In the genomic region with DNA sequence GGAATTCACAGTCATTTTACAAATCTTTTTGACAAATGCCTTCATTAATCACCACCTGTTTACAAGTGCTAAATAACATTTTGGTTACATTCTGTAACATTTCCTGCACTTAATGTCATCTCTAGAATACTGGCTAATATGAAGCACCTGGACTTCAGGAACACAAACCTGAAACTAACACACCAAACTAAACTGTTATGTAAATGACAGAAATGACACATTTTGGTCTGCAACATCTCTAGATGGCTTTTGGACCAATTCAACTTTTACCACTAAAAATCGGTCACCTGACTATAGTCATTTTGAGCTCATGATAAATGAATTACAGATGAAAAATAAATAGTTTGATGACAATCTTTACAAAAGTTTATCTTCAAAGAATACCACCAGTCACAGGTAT, we compare ENCODE assay signal across 15 cellular contexts.
A peak's percentile ranks its signal among the peaks of the same experiment; 100 is the strongest.
DNase-seq lines count a peak whose midpoint lies in the region; ATAC-seq and TF ChIP-seq lines count a peak whose summit lies in the region.
"Had no signal": no experiment of that assay in that cellular context is flagged by ENCODE, and none has a peak within 500 bp of the region (broad histone marks: within the 10 kb centered on the region; RNA-seq: fewer than 3 reads in every experiment).

No MANE protein-coding gene starts in this region.

- intact Hi-C loops in aorta (cut with DNase I), result no loop called here

- no peak for DNase-seq in GM10248 (ENCODE audit: extremely low spot score)
- DNase-seq in WTC11 (ENCODE audit: low spot score), result no peak
- no peak for DNase-seq in mesenteric fat pad (ENCODE audit: low spot score)
- no peak for DNase-seq in aorta
- DNase-seq: activated T-cell treated with anti-CD3 and anti-CD28 coated beads, Interleukin-2, amount 50 U/mL, for 24 hours; DMS153; NCI-H187; NCI-H524 treated with DMSO at 0.1 percent for 48 hours; stimulated activated naive CD4-positive, alpha-beta T cell had no signal

- no peak overlapping the region for H3K4me3 Mint-ChIP-seq in WTC11
- H3K4me3 Mint-ChIP-seq: activated T-cell treated with anti-CD3 and anti-CD28 coated beads, Interleukin-2, amount 50 U/mL, for 24 hours; B cell had no signal

- H3K4me3 ChIP-seq in aorta (ENCODE audit: low read length in 2 of 2), result no peak overlapping the region
- H3K4me3 ChIP-seq: vagina had no signal

- ATAC-seq in GM18861 (IDR thresholded peaks at IDR 0.05; ENCODE audit: unreplicated experiment) (peak; percentile 38), GM21390 (IDR thresholded peaks at IDR 0.05; ENCODE audit: unreplicated experiment) (peak; percentile 81), HG02870 (IDR thresholded peaks at IDR 0.05; ENCODE audit: unreplicated experiment) (peak; percentile 84), HG03460 (IDR thresholded peaks at IDR 0.05; ENCODE audit: unreplicated experiment) (peak; percentile 75), WTC11 (no peak), aorta (ENCODE audit: low FRiP score) (no peak)

- TF ChIP-seq CTCF in GM10248 (IDR thresholded peaks at IDR 0.05; ENCODE audit: control extremely low read depth, extremely low read depth, low read depth, missing control alignments), result no peak
- no peak for TF ChIP-seq CTCF in WTC11 (IDR thresholded peaks at IDR 0.05)

- no peaks in the 10 kb centered on the region for H3K27me3 Mint-ChIP-seq in WTC11 (ENCODE audit: low read depth)
- H3K27me3 Mint-ChIP-seq: activated T-cell treated with anti-CD3 and anti-CD28 coated beads, Interleukin-2, amount 50 U/mL, for 24 hours; B cell had no signal

- peaks cover 0 to 2% of the 10 kb centered on the region in 2 donors for H3K4me1 ChIP-seq in aorta (ENCODE audit: control insufficient read depth in 1 of 2, insufficient read depth in 2 of 2, low read length in 2 of 2)
- H3K4me1 ChIP-seq: vagina had no signal

- H3K36me3 Mint-ChIP-seq in WTC11, result peaks cover 15% of the 10 kb centered on the region

- 94 to 100% methylated on average over 1 of the region's 1 CpG for WGBS in aorta, 2 donors

- peaks cover 16% of the 10 kb centered on the region for H3K4me1 Mint-ChIP-seq in WTC11

- CTCF ChIA-PET in GM10248 (lab: Yijun Ruan, JAX) (interaction anchor here (1.5 to 1.8 kb wide), 2 partner anchors 10 to 22 kb away, joined by 4 to 5 read pairs; no protein-coding TSS in a partner anchor), WTC11 (lab: Charles Lee) (no interaction called here)

- H3K9me3 Mint-ChIP-seq in WTC11, result 0 out of 2 replicates have a peak, but pooled peaks cover 4% of the 10 kb centered on the region
- H3K9me3 Mint-ChIP-seq: activated T-cell treated with anti-CD3 and anti-CD28 coated beads, Interleukin-2, amount 50 U/mL, for 24 hours had no signal

- no peaks in the 10 kb centered on the region for H3K27me3 ChIP-seq in aorta (ENCODE audit: control insufficient read depth in 1 of 2, insufficient read depth in 2 of 2, low read length in 1 of 2)
- H3K27me3 ChIP-seq: vagina had no signal

- no peak overlapping the region for H3K27ac Mint-ChIP-seq in WTC11
- H3K27ac Mint-ChIP-seq: activated T-cell treated with anti-CD3 and anti-CD28 coated beads, Interleukin-2, amount 50 U/mL, for 24 hours; B cell had no signal

- no peak overlapping the region for H3K27ac ChIP-seq in aorta (ENCODE audit: low read depth in 1 of 2, low read length in 2 of 2)
- H3K27ac ChIP-seq: vagina had no signal

- H3K36me3 ChIP-seq in aorta (ENCODE audit: control insufficient read depth in 1 of 2, insufficient read depth in 2 of 2, low read length in 1 of 2), result peaks cover 0 to 11% of the 10 kb centered on the region in 2 donors
- H3K36me3 ChIP-seq: vagina had no signal

- H3K9me3 ChIP-seq in aorta (ENCODE audit: control insufficient read depth, low read length), result peaks cover 1% of the 10 kb centered on the region
- H3K9me3 ChIP-seq: vagina had no signal

- POLR2A ChIA-PET in GM10248 (lab: Yijun Ruan, JAX), result no interaction called here
- POLR2A ChIA-PET in WTC11 (lab: Charles Lee), result no interaction called here

TF ChIP-seq in WTC11, 78 proteins besides CTCF, POLR2A, EP300 and RAD21:
- TF ChIP-seq, protein P1, sequence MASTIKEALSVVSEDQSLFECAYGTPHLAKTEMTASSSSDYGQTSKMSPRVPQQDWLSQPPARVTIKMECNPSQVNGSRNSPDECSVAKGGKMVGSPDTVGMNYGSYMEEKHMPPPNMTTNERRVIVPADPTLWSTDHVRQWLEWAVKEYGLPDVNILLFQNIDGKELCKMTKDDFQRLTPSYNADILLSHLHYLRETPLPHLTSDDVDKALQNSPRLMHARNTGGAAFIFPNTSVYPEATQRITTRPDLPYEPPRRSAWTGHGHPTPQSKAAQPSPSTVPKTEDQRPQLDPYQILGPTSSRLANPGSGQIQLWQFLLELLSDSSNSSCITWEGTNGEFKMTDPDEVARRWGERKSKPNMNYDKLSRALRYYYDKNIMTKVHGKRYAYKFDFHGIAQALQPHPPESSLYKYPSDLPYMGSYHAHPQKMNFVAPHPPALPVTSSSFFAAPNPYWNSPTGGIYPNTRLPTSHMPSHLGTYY (CRISPR knock-in tag; IDR thresholded peaks at IDR 0.05), result no peak

Comparison
In these comparisons a context has a peak if more than half of its experiments do, and no peak if none do; other contexts are left out.
1. ATAC-seq: peak in GM18861 (single experiment), GM21390 (single experiment), HG02870 (single experiment) and HG03460 (single experiment); none in WTC11 (single experiment) and aorta (single experiment).